In genomic region chr6:12627053-12627452, GRCh38 we compare ENCODE assay signal across 9 cellular contexts.
"Had no signal": no experiment of that assay in that cellular context is flagged by ENCODE, and none has a peak within 500 bp of the region (broad histone marks: within the 10 kb centered on the region; RNA-seq: fewer than 3 reads in every experiment).

No MANE protein-coding gene starts in this region.

- DNase-seq: GM23248, GOT3, H9, HCEC 1CT, IMR-90, KBM-7 had no signal

- H3K4me2 ChIP-seq: KMS-11 had no signal

- FAIRE-seq: H54, HTR-8/SVneo had no signal

- H3K9ac ChIP-seq: GM23248, KMS-11 had no signal

- H3K27ac Mint-ChIP-seq: H9 had no signal

- H3K9me3 Mint-ChIP-seq: H9 had no signal

- H3K27ac ChIP-seq: GM23248, KMS-11 had no signal

- H2AFZ ChIP-seq: GM23248 had no signal

- H3K4me3 Mint-ChIP-seq: H9 had no signal

- H3K4me3 ChIP-seq: GM23248 had no signal
